ENCODE assay signal across 10 cellular contexts in the genomic region with DNA sequence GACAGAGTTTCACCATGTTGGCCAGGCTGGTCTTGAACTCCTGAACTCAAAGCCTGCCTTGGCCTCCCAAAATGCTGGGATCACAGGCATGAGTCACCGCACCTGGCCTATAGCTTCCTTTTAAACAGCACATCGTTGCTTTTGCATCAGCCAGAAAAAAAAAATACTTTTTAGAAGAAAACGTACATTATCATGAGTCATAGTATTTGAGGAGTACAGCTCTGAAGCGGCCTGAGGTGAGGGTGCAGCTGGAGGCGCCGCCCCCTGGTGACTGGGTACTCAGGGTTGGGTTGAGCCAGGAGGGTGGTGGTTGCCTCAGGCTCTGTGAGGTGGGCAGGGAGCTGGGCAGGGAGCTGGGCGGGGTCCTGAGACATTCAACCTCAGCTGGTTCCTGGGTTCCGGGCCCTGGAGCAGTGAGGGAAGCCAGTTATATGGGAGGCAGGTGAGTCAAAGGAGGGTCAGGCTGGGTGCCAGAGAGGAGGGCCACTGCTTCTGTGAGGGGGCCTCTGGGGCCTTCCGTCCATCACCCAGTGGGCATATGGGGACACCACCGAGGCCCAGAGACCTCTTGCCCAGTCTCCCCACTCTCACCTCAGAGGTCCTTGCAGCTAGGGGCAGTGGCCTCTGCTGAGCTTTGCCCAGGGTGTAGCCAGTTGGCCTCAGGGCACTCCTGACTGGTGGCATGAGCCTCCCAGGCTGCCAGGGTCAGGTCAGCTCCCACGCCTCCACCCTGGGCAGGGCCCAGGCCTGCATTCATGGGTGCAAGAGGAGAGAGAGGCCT. TPM values are rescaled to one million over a fixed set of nuclear protein-coding genes. Genes with fewer than 3 reads are reported as not detected.
DNase-seq lines count a peak whose midpoint lies in the region; ATAC-seq and TF ChIP-seq lines count a peak whose summit lies in the region.
"Had no signal": no experiment of that assay in that cellular context is flagged by ENCODE, and none has a peak within 500 bp of the region (broad histone marks: within the 10 kb centered on the region; RNA-seq: fewer than 3 reads in every experiment).

No MANE protein-coding gene starts in this region.

- CTCF ChIA-PET in BJ (lab: Yijun Ruan, JAX): interaction anchor here (0.5 to 4.2 kb wide), 6 partner anchors 11 to 35 kb away, joined by 3 to 27 read pairs (median 3); no protein-coding TSS in a partner anchor

- no peak for ATAC-seq in GM21737 (IDR thresholded peaks at IDR 0.05; ENCODE audit: unreplicated experiment)
- ATAC-seq: body of pancreas had no signal

- peaks cover 44% of the 10 kb centered on the region for H3K4me1 ChIP-seq in HUES6 (ENCODE audit: control insufficient read depth, insufficient read depth, low read length)
- no peaks in the 10 kb centered on the region for H3K4me1 ChIP-seq in breast epithelium
- H3K4me1 ChIP-seq: body of pancreas had no signal

- POLR2A ChIA-PET in BJ (lab: Charles Lee): no interaction called here

- H3K4me3 ChIP-seq in BJ (ENCODE audit: low read depth, low read length): no peak overlapping the region
- H3K4me3 ChIP-seq in HUES6 (ENCODE audit: low read depth, low read length): peak overlapping the region; percentile 37; the same call in 1 of the 2 replicates
- H3K4me3 ChIP-seq in breast epithelium: no peak overlapping the region
- no peak overlapping the region for H3K4me3 ChIP-seq in lower leg skin (ENCODE audit: low read depth, poor library complexity, severe bottlenecking)
- H3K4me3 ChIP-seq: body of pancreas had no signal

- TF ChIP-seq CTCF in BJ (IDR thresholded peaks at IDR 0.05; ENCODE audit: insufficient read depth, low read depth, low read length) (peak; percentile 22), breast epithelium (IDR thresholded peaks at IDR 0.05) (no peak), lower leg skin (IDR thresholded peaks at IDR 0.05) (no peak)

- no peaks in the 10 kb centered on the region for H3K27me3 ChIP-seq in BJ (ENCODE audit: control insufficient read depth, insufficient read depth, low read length)
- H3K27me3 ChIP-seq in HUES6 (ENCODE audit: control insufficient read depth, insufficient read depth, low read length): no peaks in the 10 kb centered on the region
- no peaks in the 10 kb centered on the region for H3K27me3 ChIP-seq in breast epithelium
- H3K27me3 ChIP-seq: body of pancreas had no signal

- WGBS in lower leg skin, 2 donors: 40 to 65% methylated on average over 9 to 11 of the region's 11 CpGs

- no peak for DNase-seq in BJ (ENCODE audit: low read depth)
- DNase-seq in breast epithelium (ENCODE audit: low spot score in 2 of 2): peak; percentile 54 to 64
- DNase-seq in lower leg skin (ENCODE audit: low spot score in 2 of 2): peak; percentile 77 to 93
- no peak for DNase-seq in mesenteric fat pad (ENCODE audit: low spot score)
- DNase-seq in NK-92 (lab: John Stamatoyannopoulos, UW; ENCODE audit: unreplicated experiment): no peak
- DNase-seq in cortex of kidney (lab: John Stamatoyannopoulos, UW): no peak
- DNase-seq: body of pancreas, NCI-H446 treated with DMSO at 0.1 percent for 48 hours had no signal

- H3K9me3 ChIP-seq in HUES6 (ENCODE audit: control insufficient read depth, insufficient read depth, low read depth, low read length) (no peaks in the 10 kb centered on the region), breast epithelium (no peaks in the 10 kb centered on the region)
- H3K9me3 ChIP-seq: body of pancreas had no signal

- intact Hi-C loops in breast epithelium (cut with DNase I; ENCODE audit: low total_unique reads): no loop called here
- intact Hi-C loops in lower leg skin (cut with DNase I; ENCODE audit: low total_unique reads): no loop called here

- H3K27ac ChIP-seq in HUES6 (ENCODE audit: low read depth, low read length) (peak overlapping the region; percentile 81; the same call in 1 of the 2 replicates), breast epithelium (peak overlapping the region in 1 of 2 donors; percentile 75)
- H3K27ac ChIP-seq: body of pancreas had no signal

- H3K36me3 ChIP-seq in BJ (ENCODE audit: control insufficient read depth, insufficient read depth, low read length): no peaks in the 10 kb centered on the region
- no peaks in the 10 kb centered on the region for H3K36me3 ChIP-seq in HUES6 (ENCODE audit: control insufficient read depth, insufficient read depth, low read length)
- no peaks in the 10 kb centered on the region for H3K36me3 ChIP-seq in breast epithelium

- peak overlapping the region; percentile 86 for H3K9ac ChIP-seq in HUES6 (ENCODE audit: low read length)

- TF ChIP-seq POLR2A in breast epithelium (IDR thresholded peaks at IDR 0.05): no peak
- no peak for TF ChIP-seq POLR2A in lower leg skin (IDR thresholded peaks at IDR 0.05)

RNA-seq across cellular contexts. Expression of gene ID1, which starts 11.7 kb away (rescaled TPM):
- polyA plus RNA-seq in BJ (2011; rRNA removed): 126 and 135 TPM in 2 replicates
- 113 and 144 TPM in 2 replicates for polyA minus RNA-seq in BJ (2011; rRNA and poly(A)+ RNA removed)
- total RNA-seq in breast epithelium (100 to 1,000 TPM; 156 to 407 (median 270) TPM), lower leg skin (100 to 1,000 TPM; 237 to 353 (median 301) TPM), mesenteric fat pad (223 TPM)

RNA-seq across cellular contexts. Expression of gene COX4I2, which starts 44.3 kb away (rescaled TPM):
- not detected in 2 replicates for polyA plus RNA-seq in BJ (2011; rRNA removed)
- not detected in 2 replicates for polyA minus RNA-seq in BJ (2011; rRNA and poly(A)+ RNA removed)
- 1 to 10 TPM in 1 of 3 donors, not detected in 2; 5.3 TPM for total RNA-seq in breast epithelium
- total RNA-seq in lower leg skin: 10 to 100 TPM in 1 of 4 donors, 1 to 10 TPM in 2, under 1 TPM in 1; 0.67 to 19.0 (median 3.3) TPM
- 2.3 TPM for total RNA-seq in mesenteric fat pad
- total RNA-seq: body of pancreas had no signal

Comparison
In these comparisons a context has a peak if more than half of its experiments do, and no peak if none do; other contexts are left out.
1. DNase-seq: peak in breast epithelium (2 of 2) and lower leg skin (2 of 2); none in BJ (single experiment), mesenteric fat pad (single experiment), NK-92 (single experiment) and cortex of kidney (single experiment).